ENCODE assay signal across 2 cellular contexts in the genomic region with DNA sequence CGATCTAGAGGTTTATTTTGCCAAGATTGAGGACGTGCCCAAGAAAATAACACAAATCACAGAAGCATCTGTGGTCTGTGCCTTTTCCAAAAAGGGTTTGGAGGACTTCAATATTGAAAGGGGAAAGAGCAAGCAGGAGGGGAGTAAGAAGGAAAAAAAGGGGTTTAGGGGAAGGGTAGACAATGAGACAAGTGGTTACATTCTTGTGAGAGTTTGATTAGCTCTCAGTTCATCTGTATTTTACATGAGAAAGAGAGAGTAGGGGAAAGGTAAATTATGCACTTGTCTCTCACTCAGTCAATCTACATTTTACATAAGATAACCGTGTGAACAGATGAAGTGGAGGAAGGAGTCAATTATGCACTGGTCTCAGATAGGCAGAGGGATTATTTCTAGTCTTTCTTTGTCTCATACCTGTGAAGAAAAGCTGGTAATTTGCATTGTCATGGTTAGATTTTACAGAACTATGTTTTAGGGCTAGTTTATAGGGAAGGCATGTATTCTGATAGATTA.
TF ChIP-seq lines count a peak whose summit lies in the region.

No MANE protein-coding gene starts in this region.

TF ChIP-seq in A549, 52 proteins besides CTCF, POLR2A, EP300 and RAD21 (continued from another document):
- TF ChIP-seq MAFK (IDR thresholded peaks at IDR 0.05; ENCODE audit: partially characterized antibody): peak; percentile 26
- TF ChIP-seq, protein P1, sequence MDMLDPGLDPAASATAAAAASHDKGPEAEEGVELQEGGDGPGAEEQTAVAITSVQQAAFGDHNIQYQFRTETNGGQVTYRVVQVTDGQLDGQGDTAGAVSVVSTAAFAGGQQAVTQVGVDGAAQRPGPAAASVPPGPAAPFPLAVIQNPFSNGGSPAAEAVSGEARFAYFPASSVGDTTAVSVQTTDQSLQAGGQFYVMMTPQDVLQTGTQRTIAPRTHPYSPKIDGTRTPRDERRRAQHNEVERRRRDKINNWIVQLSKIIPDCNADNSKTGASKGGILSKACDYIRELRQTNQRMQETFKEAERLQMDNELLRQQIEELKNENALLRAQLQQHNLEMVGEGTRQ (IDR thresholded peaks at IDR 0.05): no peak
- no peak for TF ChIP-seq ZFP36 (IDR thresholded peaks at IDR 0.05; ENCODE audit: borderline replicate concordance, partially characterized antibody)

TF ChIP-seq in H1, 55 proteins besides CTCF, POLR2A, EP300 and RAD21:
- no peak for TF ChIP-seq CBX8 (IDR thresholded peaks at IDR 0.05; ENCODE audit: borderline replicate concordance, low read depth, low read length)
- no peak for TF ChIP-seq BCL11A (IDR thresholded peaks at IDR 0.05; ENCODE audit: low read depth in 2 of 2, low read length in 2 of 2)
- TF ChIP-seq CREB1 (IDR thresholded peaks at IDR 0.05): no peak
- no peak for TF ChIP-seq RNF2 (IDR thresholded peaks at IDR 0.05; ENCODE audit: borderline replicate concordance, low read depth, low read length, missing control alignments, poor library complexity, severe bottlenecking)
- no peak for TF ChIP-seq NANOG (IDR thresholded peaks at IDR 0.05; ENCODE audit: insufficient read depth, low read depth, low read length, poor library complexity, severe bottlenecking)
- TF ChIP-seq YY1 (IDR thresholded peaks at IDR 0.05; ENCODE audit: low read depth, low read length): no peak
- TF ChIP-seq SUZ12 (IDR thresholded peaks at IDR 0.05; ENCODE audit: low read length): no peak
- TF ChIP-seq TCF12 (IDR thresholded peaks at IDR 0.05; ENCODE audit: low read depth, low read length): no peak
- no peak for TF ChIP-seq FOSL1 (IDR thresholded peaks at IDR 0.05; ENCODE audit: insufficient read depth, low read depth, low read length)
- no peak for TF ChIP-seq TEAD4 (IDR thresholded peaks at IDR 0.05; ENCODE audit: low read depth, low read length)
